1 cellular context compared by ENCODE assay signal in genomic region chr9:35646583-35647265, GRCh38.
TF ChIP-seq lines count a peak whose summit lies in the region.

No MANE protein-coding gene starts in this region.

TF ChIP-seq in GM12878, 131 proteins besides CTCF, POLR2A, EP300 and RAD21 (continues in another document):
- peak; percentile 87 for TF ChIP-seq HDGF (IDR thresholded peaks at IDR 0.05)
- TF ChIP-seq YY1 (IDR thresholded peaks at IDR 0.05; ENCODE audit: low read depth, low read length) = peak; percentile 76
- peak; percentile 54; the same call in 1 of the 2 replicates for TF ChIP-seq CBFB (IDR thresholded peaks at IDR 0.05; ENCODE audit: low read depth)
- TF ChIP-seq CUX1 (IDR thresholded peaks at IDR 0.05; ENCODE audit: insufficient replicate concordance, low read depth, low read length) = no peak
- TF ChIP-seq ZNF24 (IDR thresholded peaks at IDR 0.05) = no peak
- peak; percentile 63; the same call in 1 of the 2 replicates for TF ChIP-seq SMARCA5 (IDR thresholded peaks at IDR 0.05)
- no peak for TF ChIP-seq SMAD1 (IDR thresholded peaks at IDR 0.05; ENCODE audit: low read depth, partially characterized antibody)
- TF ChIP-seq POLR2AphosphoS2 (IDR thresholded peaks at IDR 0.05; ENCODE audit: low read depth, low read length) = 0 out of 2 replicates have a peak, but pooled peaks have one; percentile 48
- peak; percentile 72 for TF ChIP-seq ZBTB11 (CRISPR knock-in tag; IDR thresholded peaks at IDR 0.05)
- TF ChIP-seq TCF12 (IDR thresholded peaks at IDR 0.05; ENCODE audit: low read depth, low read length) = peak; percentile 79
- no peak; the same call in 1 of the 2 replicates for TF ChIP-seq MAX (IDR thresholded peaks at IDR 0.05; ENCODE audit: low read depth, low read length)
- no peak for TF ChIP-seq ZNF622 (IDR thresholded peaks at IDR 0.05)
- TF ChIP-seq NR2C1 (IDR thresholded peaks at IDR 0.05) = no peak
- TF ChIP-seq FOS (IDR thresholded peaks at IDR 0.05; ENCODE audit: borderline replicate concordance, extremely low read depth, insufficient read length) = no peak
- TF ChIP-seq POLR2AphosphoS5 (IDR thresholded peaks at IDR 0.05; ENCODE audit: low read length) = peak; percentile 74
- no peak for TF ChIP-seq SPI1 (IDR thresholded peaks at IDR 0.05; ENCODE audit: borderline replicate concordance, insufficient read depth, low read depth, low read length)
- TF ChIP-seq SP1 (IDR thresholded peaks at IDR 0.05; ENCODE audit: low read depth, low read length) = no peak
- TF ChIP-seq EGR1 (IDR thresholded peaks at IDR 0.05; ENCODE audit: borderline replicate concordance in 1 of 2, low read depth in 2 of 2, low read length in 2 of 2) = peak in 1 of 2 experiments; percentile 91; a peak in 2 of 3 replicates
- peak; percentile 29 to 64; a peak in 2 of 4 replicates for TF ChIP-seq BHLHE40 (IDR thresholded peaks at IDR 0.05; ENCODE audit: borderline replicate concordance in 1 of 2, low read depth in 2 of 2, low read length in 1 of 2)
- TF ChIP-seq PAX8 (IDR thresholded peaks at IDR 0.05) = no peak
- peak; percentile 64 for TF ChIP-seq BCL3 (IDR thresholded peaks at IDR 0.05; ENCODE audit: borderline replicate concordance, insufficient read depth, low read depth, low read length, poor library complexity, severe bottlenecking)
- peak; percentile 61 for TF ChIP-seq CHD2 (IDR thresholded peaks at IDR 0.05; ENCODE audit: borderline replicate concordance, low read depth, low read length)
- TF ChIP-seq ZNF592 (IDR thresholded peaks at IDR 0.05) = no peak
- no peak for TF ChIP-seq NR2C2 (IDR thresholded peaks at IDR 0.05; ENCODE audit: borderline replicate concordance, control insufficient read depth, insufficient read length, low read depth)
- no peak for TF ChIP-seq CBX3 (IDR thresholded peaks at IDR 0.05; ENCODE audit: borderline replicate concordance, low read depth)
- TF ChIP-seq MXI1 (IDR thresholded peaks at IDR 0.05; ENCODE audit: low read depth, low read length) = peak; percentile 39; the same call in 1 of the 2 replicates
- TF ChIP-seq MLLT1 (IDR thresholded peaks at IDR 0.05) = peak; percentile 55
- peak; percentile 38; the same call in 1 of the 2 replicates for TF ChIP-seq NKRF (conservative IDR thresholded peaks at IDR 0.05)
- TF ChIP-seq ZNF687 (IDR thresholded peaks at IDR 0.05) = peak; percentile 44; the same call in 1 of the 2 replicates
- TF ChIP-seq RFX5 (IDR thresholded peaks at IDR 0.05; ENCODE audit: low read depth, low read length) = no peak
- TF ChIP-seq IKZF1 (conservative IDR thresholded peaks at IDR 0.05) = peak; percentile 86
- TF ChIP-seq NFYA (IDR thresholded peaks at IDR 0.05; ENCODE audit: borderline replicate concordance, low read depth, low read length) = no peak
- TF ChIP-seq STAT3 (IDR thresholded peaks at IDR 0.05; ENCODE audit: low read depth, low read length) = no peak
- no peak for TF ChIP-seq JUNB (IDR thresholded peaks at IDR 0.05)
- TF ChIP-seq IRF4 (IDR thresholded peaks at IDR 0.05; ENCODE audit: low read depth, low read length) = peak; percentile 36; the same call in 1 of the 2 replicates
- TF ChIP-seq WRNIP1 (IDR thresholded peaks at IDR 0.05; ENCODE audit: borderline replicate concordance, low read depth, low read length) = no peak
- no peak for TF ChIP-seq FOXM1 (IDR thresholded peaks at IDR 0.05; ENCODE audit: low read depth, low read length)
